Comparison of ENCODE assay signal across 12 cellular contexts in the genomic region with DNA sequence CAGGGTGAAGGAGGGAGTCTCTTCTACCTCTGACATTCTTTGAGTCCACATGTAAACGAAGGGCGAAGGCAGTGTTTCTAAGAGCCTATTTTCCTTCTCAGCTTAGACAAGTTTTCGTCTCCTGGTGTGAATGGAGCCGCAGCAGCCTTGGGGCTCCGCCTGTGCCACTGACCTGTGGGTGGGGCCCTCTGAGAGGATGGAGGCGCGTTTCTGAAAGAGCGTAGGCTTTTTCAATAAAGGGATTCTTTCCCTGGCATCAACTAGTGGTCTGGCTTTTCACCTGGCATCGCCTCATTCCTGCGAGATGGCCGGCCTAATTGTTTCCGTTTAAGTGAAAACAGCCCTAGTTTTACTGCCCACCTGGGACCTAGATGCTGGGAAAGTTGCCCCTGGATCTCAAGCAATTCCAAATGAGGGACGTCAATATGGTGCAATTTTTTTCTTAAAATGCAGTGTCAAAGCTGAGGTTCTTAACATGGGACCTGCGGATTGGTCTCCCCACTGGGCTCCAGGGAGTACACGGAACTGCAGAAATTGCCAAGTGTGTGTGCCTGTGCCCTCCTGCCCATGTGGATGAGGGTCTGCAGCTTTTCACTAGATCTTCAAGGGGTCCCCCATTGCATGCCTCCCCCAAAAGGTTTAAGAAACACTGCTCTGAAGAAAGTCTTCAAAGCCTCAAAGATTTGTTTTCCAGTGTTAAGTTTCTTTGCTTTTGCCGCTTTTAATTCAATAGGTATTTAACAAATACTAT. TPM values are rescaled to one million over a fixed set of nuclear protein-coding genes. Genes with fewer than 3 reads are reported as not detected.
DNase-seq lines count a peak whose midpoint lies in the region; ATAC-seq and TF ChIP-seq lines count a peak whose summit lies in the region.
"Had no signal": no experiment of that assay in that cellular context is flagged by ENCODE, and none has a peak within 500 bp of the region (broad histone marks: within the 10 kb centered on the region; RNA-seq: fewer than 3 reads in every experiment).

No MANE protein-coding gene starts in this region.

- H3K4me1 Mint-ChIP-seq in Caco-2 (ENCODE audit: low read depth, unreplicated experiment) (no peaks in the 10 kb centered on the region), WTC11 (0 out of 2 replicates have a peak, but pooled peaks cover 4% of the 10 kb centered on the region)

- POLR2A ChIA-PET in Caco-2 (lab: Charles Lee) (no interaction called here), WTC11 (lab: Charles Lee) (no interaction called here)

- H3K27me3 ChIP-seq in Caco-2 (replicated peaks; ENCODE audit: control insufficient read depth, insufficient read depth, low read length), result no peaks in the 10 kb centered on the region; the same call in 1 of the 2 replicates
- peaks cover 65% of the 10 kb centered on the region for H3K27me3 ChIP-seq in iPS-20b (ENCODE audit: insufficient read depth, low read length)

- CTCF ChIA-PET in Caco-2 (lab: Charles Lee) (no interaction called here), WTC11 (lab: Charles Lee) (interaction anchor here (0.6 to 1.9 kb wide), 8 partner anchors 11 to 157 kb away, joined by 3 to 8 read pairs (median 4); no protein-coding TSS in a partner anchor)

- H3K9me3 ChIP-seq in Caco-2 (no peaks in the 10 kb centered on the region), iPS-20b (ENCODE audit: insufficient read depth, low read depth, low read length) (no peaks in the 10 kb centered on the region)
- H3K9me3 ChIP-seq: SJSA1 had no signal

- H3K27ac Mint-ChIP-seq in Caco-2 (ENCODE audit: unreplicated experiment) (no peak overlapping the region), WTC11 (no peak overlapping the region)

- no peaks in the 10 kb centered on the region for H3K9me3 Mint-ChIP-seq in Caco-2 (ENCODE audit: unreplicated experiment)
- no peaks in the 10 kb centered on the region for H3K9me3 Mint-ChIP-seq in WTC11

- H3K4me1 ChIP-seq in Caco-2 (no peaks in the 10 kb centered on the region), iPS-20b (ENCODE audit: insufficient read depth, low read length) (no peaks in the 10 kb centered on the region)

- H3K4me3 ChIP-seq in Caco-2 (ENCODE audit: low read depth, low read length) (no peak overlapping the region), iPS-20b (ENCODE audit: low read length) (peak overlapping the region; percentile 69), skeletal muscle cell (ENCODE audit: low read depth, low read length) (peak overlapping the region; percentile 42)

- intact Hi-C loops in Caco-2 (cut with micrococcal nuclease; ENCODE audit: unreplicated experiment), result no loop called here

- no TSS peak for BruUV-seq in Caco-2 (replicated peaks; lab: Mats Ljungman, UMichigan)

- peak; percentile 20 for ATAC-seq in WTC11
- no peak for ATAC-seq in GM21447 (IDR thresholded peaks at IDR 0.05; ENCODE audit: unreplicated experiment)

- H3K9ac ChIP-seq in iPS-20b (ENCODE audit: low read depth, low read length), result no peak overlapping the region

- TF ChIP-seq CTCF in Caco-2 (IDR thresholded peaks at IDR 0.05; ENCODE audit: insufficient read depth in 1 of 2, low read depth in 1 of 2, low read length in 1 of 2, severe bottlenecking in 1 of 2, unreplicated experiment in 1 of 2) (no peak), WTC11 (IDR thresholded peaks at IDR 0.05) (no peak)

- no peak overlapping the region for H3K27ac ChIP-seq in iPS-20b (ENCODE audit: low read length)
- H3K27ac ChIP-seq: SJSA1 had no signal

- H3K36me3 ChIP-seq in Caco-2 (ENCODE audit: control insufficient read depth, insufficient read depth, low read length), result no peaks in the 10 kb centered on the region
- no peaks in the 10 kb centered on the region for H3K36me3 ChIP-seq in iPS-20b (ENCODE audit: insufficient read depth, low read depth, low read length)
- H3K36me3 ChIP-seq: SJSA1 had no signal

- H3K36me3 Mint-ChIP-seq in Caco-2 (ENCODE audit: insufficient read depth, unreplicated experiment) (no peaks in the 10 kb centered on the region), WTC11 (no peaks in the 10 kb centered on the region)

- H3K4me3 Mint-ChIP-seq in Caco-2 (ENCODE audit: unreplicated experiment), result peak overlapping the region; percentile 47
- H3K4me3 Mint-ChIP-seq in WTC11, result peak overlapping the region; percentile 58

- DNase-seq in Caco-2 (no peak), WTC11 (ENCODE audit: low spot score) (no peak), skeletal muscle cell (ENCODE audit: low read depth) (no peak), GF-D8 (lab: John Stamatoyannopoulos, UW) (no peak), NOMO-1 treated with DMSO at 0.1 percent for 48 hours (lab: John Stamatoyannopoulos, UW; ENCODE audit: unreplicated experiment) (no peak)
- no peak for DNase-seq in stimulated activated CD4-positive, alpha-beta T cell treated with anti-CD3 and anti-CD28 coated beads, Interleukin-1b, Interleukin-23, amount 100 ng/mL, for 48 hours
- DNase-seq: activated CD4-positive, alpha-beta T cell treated with anti-CD3 and anti-CD28 coated beads, Interleukin-2, amount 50 U/mL, for 48 hours; NCI-H1930 had no signal

- H3K27me3 Mint-ChIP-seq in Caco-2 (ENCODE audit: insufficient read depth, unreplicated experiment), result peaks cover 7% of the 10 kb centered on the region
- peaks cover 61% of the 10 kb centered on the region for H3K27me3 Mint-ChIP-seq in WTC11 (ENCODE audit: low read depth)

TF ChIP-seq in WTC11, 78 proteins besides CTCF, POLR2A, EP300 and RAD21:
- TF ChIP-seq, protein P1, sequence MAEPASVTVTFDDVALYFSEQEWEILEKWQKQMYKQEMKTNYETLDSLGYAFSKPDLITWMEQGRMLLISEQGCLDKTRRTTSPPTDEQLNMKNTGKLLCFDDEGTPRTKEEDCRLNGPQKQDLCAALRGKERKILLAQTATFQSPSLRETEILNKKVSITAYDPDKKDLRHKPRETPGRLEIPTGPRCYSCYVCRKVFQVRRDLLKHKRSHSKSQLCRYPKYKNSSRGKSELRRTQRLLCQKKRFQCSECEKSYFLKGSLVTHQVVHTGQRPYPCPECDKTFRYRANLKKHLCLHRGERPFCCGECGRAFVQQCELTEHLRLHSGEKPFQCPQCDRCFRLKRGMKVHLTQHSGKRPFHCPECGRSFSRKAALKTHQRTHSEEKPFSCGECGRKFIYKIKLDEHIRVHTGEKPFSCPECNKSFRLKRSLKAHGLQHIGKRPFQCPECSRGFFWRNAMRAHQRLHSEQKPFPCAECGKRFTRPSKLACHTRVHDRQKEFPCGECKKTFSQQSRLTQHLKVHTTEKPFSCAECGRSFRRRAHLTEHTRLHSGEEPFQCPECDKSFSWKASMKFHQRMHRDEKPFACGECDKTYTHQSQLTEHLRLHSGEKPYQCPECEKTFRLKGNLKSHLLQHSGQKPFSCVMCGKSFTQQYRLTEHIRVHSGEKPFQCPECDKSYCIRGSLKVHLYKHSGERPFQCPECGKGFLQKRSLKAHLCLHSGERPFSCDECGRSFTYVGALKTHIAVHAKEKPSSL (CRISPR knock-in tag; conservative IDR thresholded peaks at IDR 0.05), result no peak
- TF ChIP-seq, protein P2, sequence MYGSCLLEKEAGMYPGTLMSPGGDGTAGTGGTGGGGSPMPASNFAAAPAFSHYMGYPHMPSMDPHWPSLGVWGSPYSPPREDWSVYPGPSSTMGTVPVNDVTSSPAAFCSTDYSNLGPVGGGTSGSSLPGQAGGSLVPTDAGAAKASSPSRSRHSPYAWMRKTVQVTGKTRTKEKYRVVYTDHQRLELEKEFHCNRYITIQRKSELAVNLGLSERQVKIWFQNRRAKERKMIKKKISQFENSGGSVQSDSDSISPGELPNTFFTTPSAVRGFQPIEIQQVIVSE (CRISPR knock-in tag; IDR thresholded peaks at IDR 0.05; ENCODE audit: borderline replicate concordance), result no peak
- TF ChIP-seq MXD4 (CRISPR knock-in tag; IDR thresholded peaks at IDR 0.05; ENCODE audit: borderline replicate concordance), result no peak
- no peak for TF ChIP-seq GTF2I (CRISPR knock-in tag; conservative IDR thresholded peaks at IDR 0.05)
- TF ChIP-seq NFYB (CRISPR knock-in tag; conservative IDR thresholded peaks at IDR 0.05; ENCODE audit: low read depth), result no peak
- TF ChIP-seq, protein P3, sequence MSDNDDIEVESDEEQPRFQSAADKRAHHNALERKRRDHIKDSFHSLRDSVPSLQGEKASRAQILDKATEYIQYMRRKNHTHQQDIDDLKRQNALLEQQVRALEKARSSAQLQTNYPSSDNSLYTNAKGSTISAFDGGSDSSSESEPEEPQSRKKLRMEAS (CRISPR knock-in tag; IDR thresholded peaks at IDR 0.05), result peak; percentile 7; the same call in 1 of the 2 replicates

RNA-seq across cellular contexts. Expression of a gene that starts 1.0 kb away (rescaled TPM):
- total RNA-seq in Caco-2 (2022), result 0.82 and 1.1 TPM in 2 replicates
- 0.77 to 1.8 TPM (median 1.7 TPM) in 3 replicates for total RNA-seq in WTC11 (2021)
- total RNA-seq: osteocyte had no signal

RNA-seq across cellular contexts. Expression of a gene that starts 4.0 kb away (rescaled TPM):
- total RNA-seq in Caco-2 (2022) (0.70 and 0.77 TPM in 2 replicates), WTC11 (2021) (not detected in 3 replicates)
- total RNA-seq: osteocyte, SJSA1 had no signal
